Comparison of ENCODE assay signal across 23 cellular contexts in genomic region chr11:96758957-96759356, GRCh38.
"Had no signal": no experiment of that assay in that cellular context is flagged by ENCODE, and none has a peak within 500 bp of the region (broad histone marks: within the 10 kb centered on the region; RNA-seq: fewer than 3 reads in every experiment).

No MANE protein-coding gene starts in this region.

- H3K27me3 ChIP-seq: Peyer's patch had no signal

- H3K4me2 ChIP-seq: SK-N-SH had no signal

- H3K4me3 ChIP-seq: Peyer's patch had no signal

- ATAC-seq: PC-3, Right ventricle myocardium inferior, T-cell had no signal

- H3K4me1 ChIP-seq: Peyer's patch had no signal

- H3K9me3 ChIP-seq: Peyer's patch, SK-N-SH had no signal

- DNase-seq: KBM-7; NCI-H1092; NCI-H1105 treated with DMSO at 0.1 percent for 48 hours; NCI-H1417 treated with DMSO at 0.1 percent for 48 hours; NCI-H146; NCI-H1694 treated with DMSO at 0.1 percent for 48 hours; NCI-H1930; NCI-H2081; NCI-H2107; NCI-H226; NCI-H446; NCI-H510A; NCI-H524 treated with DMSO at 0.1 percent for 48 hours; NCI-H69; NCI-H774; NK-92 treated with Interleukin-12 subunit alpha and Interleukin-12 subunit beta, amount 100 ng/mL, for 24 hours; PC-3; Peyer's patch; SHP77 treated with DMSO at 0.1 percent for 48 hours; SK-N-SH; SW 1271; T-cell had no signal

- H3K27ac ChIP-seq: Peyer's patch had no signal

- H3K36me3 ChIP-seq: Peyer's patch had no signal

- H3K9me2 ChIP-seq: SK-N-SH had no signal
